9 cellular contexts compared by ENCODE assay signal in genomic region chr3:114456742-114457141, GRCh38.
DNase-seq lines count a peak whose midpoint lies in the region; ATAC-seq lines count a peak whose summit lies in the region.
"Had no signal": no experiment of that assay in that cellular context is flagged by ENCODE, and none has a peak within 500 bp of the region (broad histone marks: within the 10 kb centered on the region; RNA-seq: fewer than 3 reads in every experiment).

No MANE protein-coding gene starts in this region.

- in situ Hi-C loops in ACHN (cut with HindIII; ENCODE audit: low pct_ligation_motif_present, low pct_unique_long_range_greater_than_20kb, low sequenced_read_pairs): no loop called here

- H3K27ac ChIP-seq in caudate nucleus (ENCODE audit: low read depth, low read length): peak overlapping the region; percentile 68
- H3K27ac ChIP-seq: heart left ventricle had no signal

- peak; percentile 76 for ATAC-seq in GM18508 (IDR thresholded peaks at IDR 0.05; ENCODE audit: insufficient read depth, unreplicated experiment)
- ATAC-seq in GM21367 (IDR thresholded peaks at IDR 0.05; ENCODE audit: unreplicated experiment): peak; percentile 68
- ATAC-seq in HG03095 (IDR thresholded peaks at IDR 0.05; ENCODE audit: unreplicated experiment): peak; percentile 69
- ATAC-seq: heart left ventricle had no signal

- DNase-seq in caudate nucleus (lab: John Stamatoyannopoulos, UW) (no peak), NCI-H526 (lab: John Stamatoyannopoulos, UW) (no peak), DMS114 treated with DMSO at 0.1 percent for 48 hours (lab: John Stamatoyannopoulos, UW; ENCODE audit: unreplicated experiment) (no peak), ACHN (no peak), NOMO-1 treated with DMSO at 0.1 percent for 48 hours (lab: John Stamatoyannopoulos, UW; ENCODE audit: unreplicated experiment) (no peak)
- DNase-seq: heart left ventricle had no signal
